ENCODE assay signal across 11 cellular contexts in the genomic region with DNA sequence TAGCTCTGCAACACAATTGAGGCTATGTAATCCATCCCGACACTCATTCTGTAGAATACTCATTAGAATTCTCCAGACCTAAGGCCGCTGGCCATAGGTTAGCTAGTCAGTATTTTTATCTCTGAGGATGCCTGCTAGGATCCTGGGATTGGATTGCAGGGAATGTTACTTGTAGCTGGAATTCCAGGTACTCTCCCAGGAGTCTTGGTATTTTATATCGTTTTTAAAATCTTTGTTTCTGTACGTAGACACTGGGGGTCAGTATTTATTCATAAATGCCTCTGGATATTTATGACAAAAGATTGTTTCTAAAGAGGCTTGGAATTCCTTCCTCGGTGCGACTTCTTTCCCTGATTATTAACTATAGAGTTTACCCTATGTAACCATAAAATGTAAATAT.
DNase-seq lines count a peak whose midpoint lies in the region; ATAC-seq and TF ChIP-seq lines count a peak whose summit lies in the region.
"Had no signal": no experiment of that assay in that cellular context is flagged by ENCODE, and none has a peak within 500 bp of the region (broad histone marks: within the 10 kb centered on the region; RNA-seq: fewer than 3 reads in every experiment).

No MANE protein-coding gene starts in this region.

- H3K4me3 ChIP-seq in fibroblast of mammary gland (ENCODE audit: control insufficient read depth, low read depth, low read length): no peak overlapping the region
- H3K4me3 ChIP-seq in retinal pigment epithelial cell (ENCODE audit: low read length): no peak overlapping the region
- H3K4me3 ChIP-seq: SJSA1 had no signal

- ATAC-seq in GM18907 (IDR thresholded peaks at IDR 0.05; ENCODE audit: unreplicated experiment): no peak
- ATAC-seq: natural killer cell treated with Interleukin-12 subunit alpha and Interleukin-12 subunit beta and Interleukin-15 and Interleukin-18, amount 100 ng/mL, for 72 hours had no signal

- peak; percentile 54 for DNase-seq in DMS 273 (lab: John Stamatoyannopoulos, UW; ENCODE audit: unreplicated experiment)
- no peak for DNase-seq in DMS 273 treated with DMSO at 0.1 percent for 48 hours (lab: John Stamatoyannopoulos, UW)
- DNase-seq in RKO (ENCODE audit: low spot score): peak; percentile 49
- peak; percentile 54 for DNase-seq in fibroblast of mammary gland (ENCODE audit: low read depth)
- no peak for DNase-seq in retinal pigment epithelial cell (ENCODE audit: low read depth)
- no peak for DNase-seq in T-helper 1 cell
- DNase-seq in stimulated activated CD4-positive, alpha-beta T cell treated with anti-CD3 and anti-CD28 coated beads, Interleukin-1b, Interleukin-23, amount 100 ng/mL, for 48 hours: no peak
- DNase-seq: 8988T had no signal

- peak; percentile 41 for TF ChIP-seq CTCF in fibroblast of mammary gland (conservative IDR thresholded peaks at IDR 0.05; ENCODE audit: control insufficient read depth, insufficient read depth, low read depth, low read length)
- peak; percentile 28 for TF ChIP-seq CTCF in retinal pigment epithelial cell (conservative IDR thresholded peaks at IDR 0.05; ENCODE audit: low read depth, low read length)

Comparison
In these comparisons a context has a peak if more than half of its experiments do, and no peak if none do; other contexts are left out.
1. DNase-seq: peak in DMS 273 (single experiment), RKO (single experiment) and fibroblast of mammary gland (single experiment); none in DMS 273 treated with DMSO at 0.1 percent for 48 hours (single experiment), retinal pigment epithelial cell (single experiment), T-helper 1 cell (0 of 5) and stimulated activated CD4-positive, alpha-beta T cell treated with anti-CD3 and anti-CD28 coated beads, Interleukin-1b, Interleukin-23, amount 100 ng/mL, for 48 hours (single experiment).